Comparison of ENCODE assay signal across 1 cellular context in genomic region chr9:22165144-22165543, GRCh38.
TF ChIP-seq lines count a peak whose summit lies in the region.

No MANE protein-coding gene starts in this region.

TF ChIP-seq in IMR-90, 13 proteins besides CTCF, POLR2A, EP300 and RAD21:
- TF ChIP-seq CHD1 (IDR thresholded peaks at IDR 0.05; ENCODE audit: low read depth, low read length) (no peak), BHLHE40 (IDR thresholded peaks at IDR 0.05; ENCODE audit: low read depth, low read length) (peak; percentile 80), MAFK (IDR thresholded peaks at IDR 0.05; ENCODE audit: low read depth, low read length) (peak; percentile 9; the same call in 1 of the 2 replicates)
